8 cellular contexts compared by ENCODE assay signal in the genomic region with DNA sequence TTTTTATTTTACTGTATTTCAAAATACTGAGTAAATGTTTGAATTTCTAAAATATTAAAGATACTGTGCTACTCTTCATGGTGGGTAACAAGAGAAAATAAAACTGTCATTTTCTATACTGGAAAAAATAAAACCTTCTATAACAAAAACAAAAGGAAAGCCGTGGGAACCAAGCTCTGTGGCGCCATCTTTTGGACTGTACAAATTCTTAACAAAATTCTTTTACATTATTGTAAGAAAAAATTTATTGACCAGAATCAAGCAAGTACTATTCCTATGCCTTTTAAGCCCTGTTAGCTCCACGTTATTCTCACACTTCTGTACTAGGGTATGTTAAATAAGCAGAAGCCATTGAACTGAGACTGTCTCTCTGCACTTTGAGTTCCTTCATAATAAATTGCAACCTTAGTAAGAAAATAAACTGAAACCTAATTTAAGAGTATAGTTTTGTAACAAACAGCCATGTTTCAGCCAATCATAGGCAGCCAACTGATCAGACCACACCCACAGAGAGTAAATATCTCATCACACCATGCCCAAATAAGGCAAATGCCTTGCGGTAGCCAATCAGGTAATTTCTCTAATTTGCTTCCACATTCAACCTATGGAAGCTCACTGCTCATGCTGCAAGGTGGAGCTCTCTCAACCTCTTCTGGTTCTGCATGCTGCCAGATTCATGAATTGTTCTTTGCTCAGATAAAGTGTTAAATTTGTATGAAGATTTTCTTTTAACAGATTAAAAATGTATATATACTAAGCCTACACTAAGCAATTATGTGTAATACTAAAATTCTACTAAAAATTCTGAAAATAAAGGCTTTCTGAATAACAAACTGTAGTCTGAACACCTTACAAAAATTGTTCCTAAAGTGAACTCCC. TPM values are rescaled to one million over a fixed set of nuclear protein-coding genes. Genes with fewer than 3 reads are reported as not detected.
DNase-seq lines count a peak whose midpoint lies in the region; ATAC-seq and TF ChIP-seq lines count a peak whose summit lies in the region.

No MANE protein-coding gene starts in this region.

- H2BK12ac ChIP-seq in mesenchymal stem cell (ENCODE audit: low read length in 2 of 2) = no peak overlapping the region

- 56% methylated on average over 4 of the region's 4 CpGs for WGBS in mammary epithelial cell (ENCODE audit: low coverage, missing lambda C conversion rate)
- 100% methylated on average over 1 of the region's 4 CpGs for WGBS in mesenchymal stem cell

- CTCF ChIA-PET in mammary epithelial cell (lab: Charles Lee; ENCODE audit: low non-redundant PET) = interaction anchor here (0.6 kb wide), 2 partner anchors 42 to 344 kb away, joined by 3 to 7 read pairs; a partner anchor contains a TSS

- no peak overlapping the region for H2BK15ac ChIP-seq in mesenchymal stem cell (ENCODE audit: low read depth, poor library complexity, severe bottlenecking)

- no peak overlapping the region for H4K8ac ChIP-seq in mesenchymal stem cell (ENCODE audit: low read length)

- no peak overlapping the region for H3K18ac ChIP-seq in mesenchymal stem cell (ENCODE audit: low read depth in 1 of 2, low read length in 2 of 2)

- H3K79me1 ChIP-seq in mesenchymal stem cell (replicated peaks; ENCODE audit: low read length, poor library complexity, severe bottlenecking) = peaks cover 6% of the 10 kb centered on the region

- no peak overlapping the region for H3K27ac ChIP-seq in mammary epithelial cell (ENCODE audit: insufficient read depth, low read depth, low read length)
- no peak overlapping the region for H3K27ac ChIP-seq in mesenchymal stem cell (ENCODE audit: low read length, poor library complexity, severe bottlenecking)

- H3K4me3 ChIP-seq in GM12864 (ENCODE audit: low read depth, low read length) = no peak overlapping the region
- no peak overlapping the region for H3K4me3 ChIP-seq in mammary epithelial cell (replicated peaks in 1 of 3; ENCODE audit: insufficient read depth in 1 of 3, low read depth in 2 of 3, low read length in 3 of 3)
- no peak overlapping the region for H3K4me3 ChIP-seq in mesenchymal stem cell (ENCODE audit: insufficient read depth in 1 of 2, low read depth in 1 of 2, low read length in 2 of 2)

- H4K91ac ChIP-seq in mesenchymal stem cell (ENCODE audit: low read length) = no peak overlapping the region

- H3K14ac ChIP-seq in mesenchymal stem cell (ENCODE audit: low read length in 2 of 2) = no peak overlapping the region

- H4K20me1 ChIP-seq in mammary epithelial cell (ENCODE audit: insufficient read depth, low read length) = no peaks in the 10 kb centered on the region

- H2AK5ac ChIP-seq in mesenchymal stem cell (ENCODE audit: low read length, severe bottlenecking) = no peak overlapping the region

- H3K23ac ChIP-seq in mesenchymal stem cell (ENCODE audit: low read length in 2 of 2) = no peak overlapping the region

- intact Hi-C loops in mammary epithelial cell (cut with micrococcal nuclease) = loop anchor here (1.0 to 2.0 kb wide), 2 partner anchors 41 to 188 kb away; a partner anchor contains a TSS

- no peaks in the 10 kb centered on the region for H3K27me3 ChIP-seq in mammary epithelial cell (ENCODE audit: insufficient read depth, low read length)
- no peaks in the 10 kb centered on the region for H3K27me3 ChIP-seq in mesenchymal stem cell (ENCODE audit: control insufficient read depth in 1 of 2, insufficient read depth in 1 of 2, low read length in 2 of 2)

- H2AFZ ChIP-seq in mammary epithelial cell (ENCODE audit: low read depth, low read length) (no peak overlapping the region), mesenchymal stem cell (ENCODE audit: low read depth, low read length) (no peak overlapping the region)

- dilution Hi-C loops in mammary epithelial cell (cut with HindIII; ENCODE audit: low sequenced_read_pairs) = no loop called here

- in situ Hi-C loops in mammary epithelial cell (cut with MboI; ENCODE audit: low sequenced_read_pairs in 2 of 2) = no loop called here

- ATAC-seq in GM19328 (IDR thresholded peaks at IDR 0.05; ENCODE audit: unreplicated experiment) (no peak), GM21381 (IDR thresholded peaks at IDR 0.05; ENCODE audit: unreplicated experiment) (no peak)

- no peak overlapping the region for H2BK5ac ChIP-seq in mesenchymal stem cell (ENCODE audit: low read depth, low read length, poor library complexity, severe bottlenecking)

- H3K4ac ChIP-seq in mesenchymal stem cell (ENCODE audit: low read depth in 1 of 2, low read length in 2 of 2) = no peak overlapping the region

- no peaks in the 10 kb centered on the region for H3K79me2 ChIP-seq in mammary epithelial cell (ENCODE audit: insufficient read depth, low read length)

- no peak overlapping the region for H3K4me2 ChIP-seq in mammary epithelial cell (ENCODE audit: insufficient read depth, low read depth, low read length)
- H3K4me2 ChIP-seq in mesenchymal stem cell (ENCODE audit: low read length, poor library complexity, severe bottlenecking) = no peak overlapping the region

- H3K4me1 ChIP-seq in mammary epithelial cell (ENCODE audit: insufficient read depth, low read length) (peaks cover 25% of the 10 kb centered on the region), mesenchymal stem cell (ENCODE audit: control insufficient read depth, insufficient read depth, low read depth, low read length) (no peaks in the 10 kb centered on the region)

- TF ChIP-seq CTCF in AG09319 (IDR thresholded peaks at IDR 0.05; ENCODE audit: low read depth, low read length) (peak; percentile 52), GM12864 (IDR thresholded peaks at IDR 0.05; ENCODE audit: low read depth, low read length, missing control alignments) (peak; percentile 28), mammary epithelial cell (conservative IDR thresholded peaks at IDR 0.05 in 1 of 2, IDR thresholded peaks at IDR 0.05 in 1 of 2; ENCODE audit: extremely low read depth in 1 of 2, insufficient read depth in 1 of 2, low read depth in 1 of 2, low read length in 2 of 2) (peak; percentile 36 to 56)

- H3K9me3 ChIP-seq in mammary epithelial cell (replicated peaks; ENCODE audit: insufficient read depth, low read length) (no peaks in the 10 kb centered on the region), mesenchymal stem cell (ENCODE audit: control insufficient read depth, low read length) (no peaks in the 10 kb centered on the region)

- no peak overlapping the region for H3K9ac ChIP-seq in mammary epithelial cell (ENCODE audit: insufficient read depth, low read length)
- H3K9ac ChIP-seq in mesenchymal stem cell (ENCODE audit: low read length) = peak overlapping the region; percentile 48

- no TSS peak for BruUV-seq in mammary epithelial cell (replicated peaks; lab: Mats Ljungman, UMichigan)

- H2BK120ac ChIP-seq in mesenchymal stem cell (ENCODE audit: low read depth, low read length) = no peak overlapping the region

- DNase-seq in AG09319 (ENCODE audit: extremely low read depth, low read depth) (no peak), GM12864 (ENCODE audit: low read depth) (no peak), NCI-H345 (lab: John Stamatoyannopoulos, UW) (peak; percentile 9), mammary epithelial cell (peak; percentile 48), mesenchymal stem cell (peak; percentile 58), retina (no peak)

- no peaks in the 10 kb centered on the region for H3K36me3 ChIP-seq in mammary epithelial cell (ENCODE audit: insufficient read depth, low read length)
- peaks cover 7 to 24% of the 10 kb centered on the region in 2 experiments for H3K36me3 ChIP-seq in mesenchymal stem cell (ENCODE audit: control insufficient read depth in 1 of 2, insufficient read depth in 2 of 2, low read depth in 1 of 2, low read length in 2 of 2)

RNA-seq across cellular contexts. Expression of a gene that starts 42.2 kb away (rescaled TPM):
- total RNA-seq in mammary epithelial cell = 10 to 100 TPM; 17.0 to 20.5 TPM
- 7.7 TPM for polyA plus RNA-seq in mammary epithelial cell
- 4.7 TPM for polyA minus RNA-seq in mammary epithelial cell
- polyA plus RNA-seq in mesenchymal stem cell (2013, experiment 1 of 2) = 17.1 TPM
- polyA plus RNA-seq in mesenchymal stem cell (2013, experiment 2 of 2) = 18.5 TPM

Comparison
In these comparisons a context has a peak if more than half of its experiments do, and no peak if none do; other contexts are left out.
1. DNase-seq: peak in NCI-H345 (single experiment), mammary epithelial cell (single experiment) and mesenchymal stem cell (single experiment); none in AG09319 (single experiment), GM12864 (single experiment) and retina (single experiment).
2. Peak in every context shown above with its lines, with median percentiles within 50 percentile points of each other: CTCF ChIP-seq.